Comparison of ENCODE assay signal across 23 cellular contexts in the genomic region with DNA sequence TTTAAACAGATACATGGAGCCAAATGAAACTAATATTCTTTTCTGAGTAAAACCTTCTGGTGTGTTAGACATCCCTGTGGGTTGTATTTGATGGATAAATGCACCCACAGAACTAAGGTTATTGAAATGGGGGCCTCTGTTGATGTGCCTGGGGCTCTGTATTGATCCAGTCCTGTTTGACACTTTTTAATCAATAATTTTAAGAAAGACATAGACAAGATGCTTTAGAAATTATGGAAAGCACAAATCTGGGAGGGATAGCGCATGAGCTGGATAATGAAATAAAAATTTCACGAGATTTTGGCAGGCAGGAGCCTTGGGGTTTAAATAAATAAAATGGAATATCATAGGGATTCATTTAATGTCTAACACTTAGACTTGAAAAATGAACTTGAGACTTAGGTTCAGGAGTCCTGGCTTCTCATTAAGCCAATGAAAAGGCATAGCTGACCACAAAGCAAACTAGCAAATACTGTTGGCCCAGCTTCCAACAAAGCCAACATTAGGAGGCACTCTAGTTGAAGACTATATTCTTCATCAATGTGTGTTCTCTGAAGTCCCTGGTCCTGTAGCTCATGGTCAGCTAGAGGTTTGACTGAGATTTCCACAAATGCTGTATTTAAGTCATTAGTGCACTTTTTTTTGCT.
DNase-seq lines count a peak whose midpoint lies in the region; ATAC-seq, FAIRE-seq and TF ChIP-seq lines count a peak whose summit lies in the region.
"Had no signal": no experiment of that assay in that cellular context is flagged by ENCODE, and none has a peak within 500 bp of the region (broad histone marks: within the 10 kb centered on the region; RNA-seq: fewer than 3 reads in every experiment).

No MANE protein-coding gene starts in this region.

- POLR2A ChIA-PET in Caco-2 (lab: Charles Lee) (no interaction called here), HepG2 (lab: Yijun Ruan, JAX) (no interaction called here)

- no peak for TF ChIP-seq CTCF in Caco-2 (IDR thresholded peaks at IDR 0.05; ENCODE audit: insufficient read depth in 1 of 2, low read depth in 1 of 2, low read length in 1 of 2, severe bottlenecking in 1 of 2, unreplicated experiment in 1 of 2)
- no peak for TF ChIP-seq CTCF in esophagus muscularis mucosa (IDR thresholded peaks at IDR 0.05)
- TF ChIP-seq CTCF in HepG2 (CRISPR knock-in tag; IDR thresholded peaks at IDR 0.05), result peak; percentile 49
- TF ChIP-seq CTCF in parathyroid adenoma (IDR thresholded peaks at IDR 0.05), result no peak
- TF ChIP-seq CTCF in endothelial cell (IDR thresholded peaks at IDR 0.05; ENCODE audit: unreplicated experiment), result no peak

- H3K4me3 ChIP-seq in Caco-2 (ENCODE audit: low read depth, low read length) (no peak overlapping the region), esophagus muscularis mucosa (no peak overlapping the region), HepG2 (replicated peaks in 1 of 3; ENCODE audit: insufficient read depth in 1 of 3, low read depth in 2 of 3, low read length in 3 of 3) (no peak overlapping the region), parathyroid adenoma (ENCODE audit: low read depth, low read length) (no peak overlapping the region)
- H3K4me3 ChIP-seq: K562, MG63, PC-9, SJSA1 had no signal

- TF ChIP-seq POLR2A in esophagus muscularis mucosa (IDR thresholded peaks at IDR 0.05; ENCODE audit: low read depth) (no peak), HepG2 (IDR thresholded peaks at IDR 0.05; ENCODE audit: insufficient read depth in 1 of 2, low read depth in 2 of 2, low read length in 2 of 2) (no peak)

- BruUV-seq in Caco-2 (replicated peaks; lab: Mats Ljungman, UMichigan), result no TSS peak
- no TSS peak for BruUV-seq in HepG2 (replicated peaks; lab: Mats Ljungman, UMichigan)

- peak overlapping the region; percentile 52 for H3K4me2 ChIP-seq in HepG2 (ENCODE audit: low read depth, low read length)
- no peak overlapping the region for H3K4me2 ChIP-seq in parathyroid adenoma (ENCODE audit: low read length)
- H3K4me2 ChIP-seq: PC-9 had no signal

- H3K36me3 ChIP-seq in Caco-2 (ENCODE audit: control insufficient read depth, insufficient read depth, low read length) (no peaks in the 10 kb centered on the region), esophagus muscularis mucosa (no peaks in the 10 kb centered on the region), HepG2 (replicated peaks in 1 of 2; ENCODE audit: control insufficient read depth in 1 of 2, insufficient read depth in 2 of 2, low read length in 2 of 2) (no peaks in the 10 kb centered on the region), parathyroid adenoma (ENCODE audit: control insufficient read depth, insufficient read depth, low read length) (no peaks in the 10 kb centered on the region)
- H3K36me3 ChIP-seq: BE2C, MG63, SJSA1 had no signal

- H3K4me1 ChIP-seq in Caco-2 (peaks cover 82% of the 10 kb centered on the region), esophagus muscularis mucosa (peaks cover 0 to 24% (median 19%) of the 10 kb centered on the region in 4 donors), HepG2 (ENCODE audit: insufficient read depth, low read length) (peaks cover 76% of the 10 kb centered on the region), parathyroid adenoma (peaks cover 13% of the 10 kb centered on the region)
- H3K4me1 ChIP-seq: BE2C, SJSA1 had no signal

- CTCF ChIA-PET in Caco-2 (lab: Charles Lee), result no interaction called here
- CTCF ChIA-PET in HepG2 (lab: Yijun Ruan, JAX; ENCODE audit: low intra/inter-chr PET ratio, low total read pairs), result no interaction called here

- in situ Hi-C loops in HepG2 (cut with HindIII; ENCODE audit: extremely low pct_ligation_motif_present, low pct_unique_long_range_greater_than_20kb), result no loop called here

- H3K27ac ChIP-seq in esophagus muscularis mucosa (replicated peaks in 1 of 4) (no peak overlapping the region), HepG2 (ENCODE audit: extremely low read length, insufficient read depth, low read length) (peak overlapping the region; percentile 8), parathyroid adenoma (peak overlapping the region; percentile 73)
- H3K27ac ChIP-seq: 22Rv1, PC-9, SJSA1 had no signal

- DNase-seq in Caco-2 (peak in 1 of 2 experiments; percentile 9), esophagus muscularis mucosa (ENCODE audit: extremely low spot score) (peak; percentile 34), HepG2 (ENCODE audit: low spot score) (peak; percentile 32), endothelial cell (ENCODE audit: low spot score) (no peak)
- no peak for DNase-seq in stimulated activated naive CD4-positive, alpha-beta T cell (lab: John Stamatoyannopoulos, UW)
- no peak for DNase-seq in stimulated activated CD4-positive, alpha-beta T cell treated with anti-CD3 and anti-CD28 coated beads, Interleukin-12 subunit alpha, Interleukin-12 subunit beta, amount 100 ng/mL, for 4 hours
- DNase-seq: ACHN; BE2C; Calu3; CD8-positive, alpha-beta memory T cell; DND-41; MG63; NCI-H526 treated with DMSO at 0.1 percent for 48 hours; PC-9 had no signal

- H3K27ac Mint-ChIP-seq in Caco-2 (ENCODE audit: unreplicated experiment), result peak overlapping the region; percentile 72
- H3K27ac Mint-ChIP-seq in endothelial cell (ENCODE audit: unreplicated experiment), result no peak overlapping the region
- H3K27ac Mint-ChIP-seq: CD14-positive monocyte had no signal

- intact Hi-C loops in Caco-2 (cut with micrococcal nuclease; ENCODE audit: unreplicated experiment), result loop anchor here (5.0 kb wide), 1 partner anchor 137 kb away; no protein-coding TSS in a partner anchor
- intact Hi-C loops in esophagus muscularis mucosa (cut with DNase I), result no loop called here
- intact Hi-C loops in HepG2 (cut with micrococcal nuclease; ENCODE audit: unreplicated experiment), result no loop called here

- H3K4me3 Mint-ChIP-seq in Caco-2 (ENCODE audit: unreplicated experiment) (no peak overlapping the region), endothelial cell (ENCODE audit: unreplicated experiment) (no peak overlapping the region)
- H3K4me3 Mint-ChIP-seq: CD14-positive monocyte; CD8-positive, alpha-beta memory T cell had no signal

- H3K36me3 Mint-ChIP-seq in Caco-2 (ENCODE audit: insufficient read depth, unreplicated experiment) (peaks cover 8% of the 10 kb centered on the region), endothelial cell (ENCODE audit: low read depth, unreplicated experiment) (no peaks in the 10 kb centered on the region)
- H3K36me3 Mint-ChIP-seq: CD14-positive monocyte; CD8-positive, alpha-beta memory T cell had no signal

- H3K9me3 ChIP-seq in Caco-2 (no peaks in the 10 kb centered on the region), esophagus muscularis mucosa (no peaks in the 10 kb centered on the region), HepG2 (ENCODE audit: low read length) (no peaks in the 10 kb centered on the region), parathyroid adenoma (ENCODE audit: control insufficient read depth, low read length) (no peaks in the 10 kb centered on the region)
- H3K9me3 ChIP-seq: BE2C, MG63, SJSA1 had no signal

- ATAC-seq in HepG2, result peak; percentile 49
- ATAC-seq in GM19324 (IDR thresholded peaks at IDR 0.05; ENCODE audit: low FRiP score, unreplicated experiment), result no peak
- ATAC-seq: K562 had no signal

- no peak overlapping the region for H3K9ac ChIP-seq in HepG2 (ENCODE audit: insufficient read depth, low read depth, low read length)
- H3K9ac ChIP-seq in parathyroid adenoma, result no peak overlapping the region

- H2AFZ ChIP-seq in HepG2 (ENCODE audit: low read length), result no peak overlapping the region
- peak overlapping the region; percentile 63 for H2AFZ ChIP-seq in parathyroid adenoma
- H2AFZ ChIP-seq: PC-9 had no signal

- H3K79me2 ChIP-seq in HepG2 (ENCODE audit: insufficient read depth, low read length), result no peaks in the 10 kb centered on the region
- no peaks in the 10 kb centered on the region for H3K79me2 ChIP-seq in parathyroid adenoma

- H3K4me1 Mint-ChIP-seq in Caco-2 (ENCODE audit: low read depth, unreplicated experiment) (peaks cover 51% of the 10 kb centered on the region), endothelial cell (ENCODE audit: unreplicated experiment) (peaks cover 2% of the 10 kb centered on the region)
- H3K4me1 Mint-ChIP-seq: CD14-positive monocyte had no signal

- FAIRE-seq in HepG2 (lab: Jason Lieb, UNC), result peak; percentile 92
- FAIRE-seq: GM12892, GM19239, H54, K562 had no signal

- H4K20me1 ChIP-seq in HepG2 (ENCODE audit: insufficient read depth, low read length), result no peaks in the 10 kb centered on the region

- H3K27me3 ChIP-seq in Caco-2 (replicated peaks; ENCODE audit: control insufficient read depth, insufficient read depth, low read length) (no peaks in the 10 kb centered on the region), esophagus muscularis mucosa (peaks cover 0 to 6% (median 0%) of the 10 kb centered on the region in 4 donors), HepG2 (ENCODE audit: control insufficient read depth in 1 of 2, insufficient read depth in 2 of 2, low read length in 2 of 2) (no peaks in the 10 kb centered on the region), parathyroid adenoma (ENCODE audit: control insufficient read depth, insufficient read depth, low read length) (no peaks in the 10 kb centered on the region)
- H3K27me3 ChIP-seq: BE2C had no signal

- TF ChIP-seq EP300 in esophagus muscularis mucosa (IDR thresholded peaks at IDR 0.05) (no peak), HepG2 (IDR thresholded peaks at IDR 0.05; ENCODE audit: low read depth in 2 of 2, low read length in 2 of 2) (peak in 1 of 2 experiments; percentile 8; a peak in 1 of 4 replicates), HepG2 (CRISPR knock-in tag; IDR thresholded peaks at IDR 0.05; ENCODE audit: borderline replicate concordance) (no peak)

- 60% methylated on average over 2 of the region's 2 CpGs for whole genome bisulfite sequencing in esophagus muscularis mucosa
- 38% methylated on average over 2 of the region's 2 CpGs for WGBS in HepG2 (ENCODE audit: low lambda C conversion rate)

- no peaks in the 10 kb centered on the region for H3K27me3 Mint-ChIP-seq in Caco-2 (ENCODE audit: insufficient read depth, unreplicated experiment)
- H3K27me3 Mint-ChIP-seq in endothelial cell (ENCODE audit: unreplicated experiment), result peaks cover 2% of the 10 kb centered on the region

- no peak for TF ChIP-seq RAD21 in HepG2 (CRISPR knock-in tag; IDR thresholded peaks at IDR 0.05)

- H3K9me3 Mint-ChIP-seq in Caco-2 (ENCODE audit: unreplicated experiment) (no peaks in the 10 kb centered on the region), endothelial cell (ENCODE audit: unreplicated experiment) (no peaks in the 10 kb centered on the region)
- H3K9me3 Mint-ChIP-seq: CD8-positive, alpha-beta memory T cell had no signal

TF ChIP-seq in HepG2, 621 proteins besides CTCF, POLR2A, EP300 and RAD21 (continues in another document):
- TF ChIP-seq PHF8 (CRISPR knock-in tag; IDR thresholded peaks at IDR 0.05) (no peak), RORA (CRISPR knock-in tag; IDR thresholded peaks at IDR 0.05) (no peak), ZNF530 (CRISPR knock-in tag; IDR thresholded peaks at IDR 0.05; ENCODE audit: low read depth) (no peak), HNF4A (CRISPR knock-in tag; IDR thresholded peaks at IDR 0.05) (peak; percentile 65; the same call in 1 of the 2 replicates), SRSF1 (optimal IDR thresholded peaks at IDR 0.05; ENCODE audit: low read depth, low read length) (no peak), MTF1 (CRISPR knock-in tag; IDR thresholded peaks at IDR 0.05) (no peak)

Comparison
In these comparisons a context has a peak if more than half of its experiments do, and no peak if none do; other contexts are left out.
1. DNase-seq: peak in esophagus muscularis mucosa (single experiment) and HepG2 (single experiment); none in stimulated activated naive CD4-positive, alpha-beta T cell (0 of 6), stimulated activated CD4-positive, alpha-beta T cell treated with anti-CD3 and anti-CD28 coated beads, Interleukin-12 subunit alpha, Interleukin-12 subunit beta, amount 100 ng/mL, for 4 hours (single experiment) and endothelial cell (single experiment).
2. H3K27ac ChIP-seq: peak in HepG2 (single experiment) and parathyroid adenoma (single experiment); none in esophagus muscularis mucosa (0 of 4).